8 cellular contexts compared by ENCODE assay signal in the genomic region with DNA sequence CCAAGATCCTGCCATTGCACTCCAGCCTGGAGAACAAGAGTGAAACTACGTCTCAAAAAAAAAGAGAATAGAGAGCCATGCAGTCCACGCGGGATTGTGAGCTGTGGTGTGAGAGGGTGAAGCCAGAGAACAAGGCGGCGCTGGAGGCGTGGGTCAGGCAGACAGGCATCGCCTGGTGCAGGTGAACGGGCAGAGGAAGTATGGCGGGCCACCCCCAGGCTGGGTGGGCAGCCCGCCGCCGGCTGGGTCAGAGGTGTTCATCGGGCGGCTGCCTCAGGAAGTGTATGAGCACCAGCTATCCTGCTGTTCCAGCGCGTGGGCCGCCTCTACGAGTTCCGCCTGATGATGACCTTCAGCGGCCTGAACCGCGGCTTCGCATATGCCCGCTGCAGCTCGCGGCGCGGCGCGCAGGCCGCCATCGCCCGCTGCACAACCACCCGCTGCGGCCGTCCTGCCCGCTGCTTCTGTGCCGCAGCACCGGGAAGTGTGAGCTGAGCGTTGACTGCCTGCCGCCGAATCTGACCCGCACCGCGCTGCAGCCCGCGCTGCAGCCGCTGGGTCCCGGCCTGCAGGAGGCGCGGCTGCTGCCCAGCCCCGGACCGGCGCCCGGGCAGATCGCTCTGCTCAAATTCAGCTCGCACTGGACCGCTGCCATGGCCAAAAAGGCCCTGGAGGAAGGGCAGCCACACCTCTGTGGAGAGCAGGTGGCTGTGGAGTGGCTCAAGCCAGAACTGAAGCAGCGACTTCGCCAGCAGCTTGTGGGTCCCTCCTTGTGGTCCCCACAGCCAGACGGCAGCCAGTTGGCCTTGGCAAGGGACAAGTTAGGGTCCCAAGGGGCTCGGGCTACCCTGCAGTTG.
DNase-seq lines count a peak whose midpoint lies in the region; ATAC-seq and TF ChIP-seq lines count a peak whose summit lies in the region.
"Not testable (repeated sequence)": the region's sequence is repeated elsewhere in the genome, so short reads cannot be mapped to it uniquely, and the experiment has no call there.

No MANE protein-coding gene starts in this region.

- not testable (repeated sequence) for H3K36me3 ChIP-seq in MG63; mammary epithelial cell (ENCODE audit: insufficient read depth, low read length); cardiac muscle cell; mucosa of descending colon (ENCODE audit: low read depth)
- peaks cover 0 to 17% (median 5%) of the 10 kb centered on the region in 6 donors for H3K36me3 ChIP-seq in spleen

- peak overlapping the region; percentile 55 for H3K4me3 Mint-ChIP-seq in activated CD4-positive, alpha-beta memory T cell treated with anti-CD3 and anti-CD28 coated beads for 36 hours

- BruUV-seq in mammary epithelial cell (replicated peaks; lab: Mats Ljungman, UMichigan) = not testable (repeated sequence)

- dilution Hi-C loops in mammary epithelial cell (cut with HindIII; ENCODE audit: low sequenced_read_pairs) = not testable (repeated sequence)

- H3K27me3 Mint-ChIP-seq in activated CD4-positive, alpha-beta memory T cell treated with anti-CD3 and anti-CD28 coated beads for 36 hours = not testable (repeated sequence)

- H3K4me3 ChIP-seq in AG04450 (ENCODE audit: low read depth, low read length) (peak overlapping the region; percentile 96), MG63 (peak overlapping the region; percentile 64), mammary epithelial cell (replicated peaks in 1 of 3; ENCODE audit: insufficient read depth in 1 of 3, low read depth in 2 of 3, low read length in 3 of 3) (peak overlapping the region; percentile 35 to 65 (median 64)), cardiac muscle cell (peak overlapping the region; percentile 80), mucosa of descending colon (peak overlapping the region; percentile 51), spleen (peak overlapping the region; percentile 81 to 99 (median 90))

- H3K27me3 ChIP-seq in AG04450 (ENCODE audit: control insufficient read depth, insufficient read depth, low read length); MG63; mammary epithelial cell (ENCODE audit: insufficient read depth, low read length); cardiac muscle cell; spleen (replicated peaks in 1 of 7): not testable (repeated sequence)

- not testable (repeated sequence) for ATAC-seq in GM18505 (IDR thresholded peaks at IDR 0.05; ENCODE audit: unreplicated experiment)
- ATAC-seq in mucosa of descending colon = peak; percentile 62

- H3K9me3 ChIP-seq in AG04450 (ENCODE audit: control insufficient read depth, insufficient read depth, low read length); MG63; mammary epithelial cell (replicated peaks; ENCODE audit: insufficient read depth, low read length); cardiac muscle cell (ENCODE audit: low read depth); mucosa of descending colon; spleen: not testable (repeated sequence)

- intact Hi-C loops in activated CD4-positive, alpha-beta memory T cell treated with anti-CD3 and anti-CD28 coated beads for 36 hours (cut with micrococcal nuclease); mammary epithelial cell (cut with micrococcal nuclease); spleen (cut with DNase I; ENCODE audit: low total_unique reads): not testable (repeated sequence)
- intact Hi-C loops in mucosa of descending colon (cut with DNase I, micrococcal nuclease) = loop anchor here in 1 of 2 donors (10.0 kb wide), 1 partner anchor 679 kb away; no protein-coding TSS in a partner anchor

- in situ Hi-C loops in mammary epithelial cell (cut with MboI; ENCODE audit: low sequenced_read_pairs in 2 of 2) = loop anchor here in 1 of 2 donors (25.0 kb wide), 1 partner anchor 676 kb away; no protein-coding TSS in a partner anchor

- H3K79me2 ChIP-seq in mammary epithelial cell (ENCODE audit: insufficient read depth, low read length) = peaks cover 13% of the 10 kb centered on the region

- POLR2A ChIA-PET in AG04450 (lab: Yijun Ruan, JAX); activated CD4-positive, alpha-beta memory T cell treated with anti-CD3 and anti-CD28 coated beads for 36 hours (lab: Charles Lee): not testable (repeated sequence)

- H3K27ac Mint-ChIP-seq in activated CD4-positive, alpha-beta memory T cell treated with anti-CD3 and anti-CD28 coated beads for 36 hours = not testable (repeated sequence)

- peak overlapping the region; percentile 29 for H3K9ac ChIP-seq in mammary epithelial cell (ENCODE audit: insufficient read depth, low read length)

- peak overlapping the region; percentile 63 for H3K4me2 ChIP-seq in mammary epithelial cell (ENCODE audit: insufficient read depth, low read depth, low read length)

- not testable (repeated sequence) for TF ChIP-seq CTCF in AG04450 (IDR thresholded peaks at IDR 0.05; ENCODE audit: low read depth, low read length); mucosa of descending colon (IDR thresholded peaks at IDR 0.05)
- peak in 1 of 2 donors; percentile 10 for TF ChIP-seq CTCF in mammary epithelial cell (conservative IDR thresholded peaks at IDR 0.05 in 1 of 2, IDR thresholded peaks at IDR 0.05 in 1 of 2; ENCODE audit: extremely low read depth in 1 of 2, insufficient read depth in 1 of 2, low read depth in 1 of 2, low read length in 2 of 2)
- peak; percentile 22 for TF ChIP-seq CTCF in cardiac muscle cell (IDR thresholded peaks at IDR 0.05; ENCODE audit: low read depth, low read length)
- peak in 5 of 11 experiments; percentile 15 to 44 (median 30) for TF ChIP-seq CTCF in spleen (IDR thresholded peaks at IDR 0.05 in 8 of 11, conservative IDR thresholded peaks at IDR 0.05 in 3 of 11)

- H3K4me1 ChIP-seq in mammary epithelial cell (ENCODE audit: insufficient read depth, low read length) (peaks cover 14% of the 10 kb centered on the region), mucosa of descending colon (ENCODE audit: low read depth) (peaks cover 10% of the 10 kb centered on the region), spleen (peaks cover 5 to 45% (median 28%) of the 10 kb centered on the region in 6 donors)
- not testable (repeated sequence) for H3K4me1 ChIP-seq in cardiac muscle cell (ENCODE audit: low read depth)

- DNase-seq in AG04450 (ENCODE audit: low read depth, low spot score) = not testable (repeated sequence)
- DNase-seq in MG63 (peak; percentile 65), mammary epithelial cell (peak; percentile 27), cardiac muscle cell (ENCODE audit: low read depth in 1 of 2, low spot score in 1 of 2) (peak; percentile 53 to 57), mucosa of descending colon (peak; percentile 57 to 78 (median 73)), spleen (peak; percentile 89)
- peak; percentile 35 for DNase-seq in activated CD4-positive, alpha-beta memory T cell treated with anti-CD3 and anti-CD28 coated beads for 36 hours

- 27% methylated on average over 3 of the region's 62 CpGs for WGBS in mammary epithelial cell (ENCODE audit: low coverage, missing lambda C conversion rate)
- WGBS in spleen, 5 donors = 1 to 4% (median 3%) methylated on average over 28 to 52 of the region's 62 CpGs

- not testable (repeated sequence) for H3K27ac ChIP-seq in AG04450 (ENCODE audit: low read depth, low read length); mammary epithelial cell (ENCODE audit: insufficient read depth, low read depth, low read length); cardiac muscle cell
- peak overlapping the region in 7 of 8 donors; percentile 90 to 96 (median 94) for H3K27ac ChIP-seq in spleen

- not testable (repeated sequence) for H4K20me1 ChIP-seq in mammary epithelial cell (ENCODE audit: insufficient read depth, low read length)

- not testable (repeated sequence) for H3K36me3 Mint-ChIP-seq in activated CD4-positive, alpha-beta memory T cell treated with anti-CD3 and anti-CD28 coated beads for 36 hours

- H2AFZ ChIP-seq in mammary epithelial cell (ENCODE audit: low read depth, low read length) = peak overlapping the region; percentile 67

- H3K4me1 Mint-ChIP-seq in activated CD4-positive, alpha-beta memory T cell treated with anti-CD3 and anti-CD28 coated beads for 36 hours (ENCODE audit: low read depth) = peaks cover 25% of the 10 kb centered on the region

- CTCF ChIA-PET in AG04450 (lab: Charles Lee); activated CD4-positive, alpha-beta memory T cell treated with anti-CD3 and anti-CD28 coated beads for 36 hours (lab: Charles Lee): not testable (repeated sequence)
- CTCF ChIA-PET in mammary epithelial cell (lab: Charles Lee; ENCODE audit: low non-redundant PET) = interaction anchor here (0.5 to 0.6 kb wide), 2 partner anchors 674 to 678 kb away, joined by 11 to 14 read pairs; no protein-coding TSS in a partner anchor

- H3K9me3 Mint-ChIP-seq in activated CD4-positive, alpha-beta memory T cell treated with anti-CD3 and anti-CD28 coated beads for 36 hours = not testable (repeated sequence)

- TF ChIP-seq POLR2A in GM18505 (IDR thresholded peaks at IDR 0.05; ENCODE audit: borderline replicate concordance, extremely low read depth, insufficient read depth, insufficient read length) = peak; percentile 33
- TF ChIP-seq POLR2A in spleen (IDR thresholded peaks at IDR 0.05) = not testable (repeated sequence)
